In genomic region chr11:121023848-121024751, GRCh38 we compare ENCODE assay signal across 1 cellular context.
TF ChIP-seq lines count a peak whose summit lies in the region.

TBCEL (plus strand) TSS chr11:121024102; CDS start chr11:121045691, 21,589 bp downstream.

TF ChIP-seq in HEK293, 187 proteins besides CTCF, POLR2A, EP300 and RAD21 (continued from another document):
- no peak for TF ChIP-seq ZNF2 (tag by site-specific recombination; IDR thresholded peaks at IDR 0.05)
- TF ChIP-seq ZNF658 (tag by site-specific recombination; IDR thresholded peaks at IDR 0.05) = no peak
TF ChIP-seq in HEK293: peak in this region for 29.
